ENCODE assay signal across 15 cellular contexts in genomic region chr9:86707932-86708510, GRCh38.
"Had no signal": no experiment of that assay in that cellular context is flagged by ENCODE, and none has a peak within 500 bp of the region (broad histone marks: within the 10 kb centered on the region; RNA-seq: fewer than 3 reads in every experiment).

No MANE protein-coding gene starts in this region.

- H3K4me1 ChIP-seq: colonic mucosa, gastrocnemius medialis, lower lobe of right lung had no signal

- H3K9me3 ChIP-seq: colonic mucosa, gastrocnemius medialis, left ventricle myocardium inferior, lower lobe of right lung had no signal

- H3K27me3 ChIP-seq: colonic mucosa, gastrocnemius medialis had no signal

- ATAC-seq: gastrocnemius medialis, lower lobe of right lung, right cardiac atrium had no signal

- DNase-seq: colonic mucosa; dermis blood vessel endothelial cell; gastrocnemius medialis; glutamatergic neuron; immature natural killer cell; kidney; left cardiac atrium; left ventricle myocardium inferior; lower lobe of right lung; naive B cell; nephron progenitor cell; right cardiac atrium; stimulated activated CD4-positive, alpha-beta T cell treated with anti-CD3 and anti-CD28 coated beads, Interleukin-2, amount 100 ng/mL, for 48 hours; stimulated activated naive CD4-positive, alpha-beta T cell treated with Interleukin-2 at 50 U/mL for 16 hours had no signal

- H3K36me3 ChIP-seq: colonic mucosa, gastrocnemius medialis, left ventricle myocardium inferior, lower lobe of right lung had no signal

- H3K27ac ChIP-seq: colonic mucosa, gastrocnemius medialis, left ventricle myocardium inferior, lower lobe of right lung had no signal

- H3K4me2 ChIP-seq: smooth muscle cell had no signal

- H3K4me3 ChIP-seq: colonic mucosa, gastrocnemius medialis, left ventricle myocardium inferior, lower lobe of right lung, smooth muscle cell had no signal
